ENCODE assay signal across 8 cellular contexts in genomic region chr5:68225188-68225910, GRCh38. TPM values are rescaled to one million over a fixed set of nuclear protein-coding genes. Genes with fewer than 3 reads are reported as not detected.
DNase-seq lines count a peak whose midpoint lies in the region; ATAC-seq and TF ChIP-seq lines count a peak whose summit lies in the region.

No MANE protein-coding gene starts in this region.

- POLR2A ChIA-PET in HEK293 (lab: Yijun Ruan, JAX), result interaction anchor here (3.0 kb wide), 1 partner anchor 10 kb away, joined by 19 read pairs; the partner anchor contains the start of gene PIK3R1
- POLR2A ChIA-PET in WTC11 (lab: Charles Lee), result interaction anchor here (0.6 kb wide), 1 partner anchor 780 kb away, joined by 7 read pairs; no protein-coding TSS in a partner anchor

- no peak overlapping the region for H3K4me3 ChIP-seq in HEK293 (ENCODE audit: low read depth, low read length)

- H3K4me1 ChIP-seq in HEK293 (ENCODE audit: control insufficient read depth, insufficient read depth, low read length), result peaks cover 10% of the 10 kb centered on the region

- peaks cover 3% of the 10 kb centered on the region; the same call in 1 of the 2 replicates for H3K9me3 Mint-ChIP-seq in WTC11
- peaks cover 0 to 4% of the 10 kb centered on the region in 2 donors for H3K9me3 Mint-ChIP-seq in stimulated activated naive CD8-positive, alpha-beta T cell treated with anti-CD3 and anti-CD28 coated beads, Interleukin-15, amount 100 ng/mL, for 72 hours

- H3K4me1 Mint-ChIP-seq in WTC11, result peaks cover 4% of the 10 kb centered on the region
- H3K4me1 Mint-ChIP-seq in stimulated activated naive CD8-positive, alpha-beta T cell treated with anti-CD3 and anti-CD28 coated beads, Interleukin-15, amount 100 ng/mL, for 72 hours, result peaks cover 90% of the 10 kb centered on the region

- H3K4me3 Mint-ChIP-seq in WTC11, result no peak overlapping the region
- H3K4me3 Mint-ChIP-seq in stimulated activated naive CD8-positive, alpha-beta T cell treated with anti-CD3 and anti-CD28 coated beads, Interleukin-15, amount 100 ng/mL, for 72 hours, result peak overlapping the region; percentile 8 to 32

- H3K36me3 ChIP-seq in HEK293 (ENCODE audit: control insufficient read depth in 2 of 2, insufficient read depth in 1 of 2, low read length in 2 of 2), result peaks cover 0 to 12% of the 10 kb centered on the region in 2 experiments; a peak in 2 of 3 replicates

- no peak overlapping the region for H3K27ac Mint-ChIP-seq in WTC11
- H3K27ac Mint-ChIP-seq in stimulated activated naive CD8-positive, alpha-beta T cell treated with anti-CD3 and anti-CD28 coated beads, Interleukin-15, amount 100 ng/mL, for 72 hours, result peak overlapping the region in 1 of 2 donors; percentile 70

- peaks cover 20% of the 10 kb centered on the region for H3K27me3 Mint-ChIP-seq in WTC11 (ENCODE audit: low read depth)
- H3K27me3 Mint-ChIP-seq in stimulated activated naive CD8-positive, alpha-beta T cell treated with anti-CD3 and anti-CD28 coated beads, Interleukin-15, amount 100 ng/mL, for 72 hours, result no peaks in the 10 kb centered on the region

- no peaks in the 10 kb centered on the region for H3K9me3 ChIP-seq in HEK293 (ENCODE audit: control insufficient read depth, insufficient read depth, low read depth, low read length)

- TF ChIP-seq CTCF in HEK293 (tag by site-specific recombination; IDR thresholded peaks at IDR 0.05) (no peak), WTC11 (IDR thresholded peaks at IDR 0.05) (no peak)

- no peak overlapping the region for H3K27ac ChIP-seq in HEK293 (ENCODE audit: extremely low read depth, low read depth, low read length)

- CTCF ChIA-PET in HEK293 (lab: Yijun Ruan, JAX), result interaction anchor here (1.5 kb wide), 1 partner anchor 9 kb away, joined by 3 read pairs; no protein-coding TSS in a partner anchor
- CTCF ChIA-PET in WTC11 (lab: Charles Lee), result no interaction called here

- peaks cover 8% of the 10 kb centered on the region for H3K36me3 Mint-ChIP-seq in WTC11

- no peak for DNase-seq in WTC11 (ENCODE audit: low spot score)
- DNase-seq in hepatic stellate cell (ENCODE audit: low spot score), result peak; percentile 39
- DNase-seq in stimulated activated naive CD8-positive, alpha-beta T cell treated with anti-CD3 and anti-CD28 coated beads, Interleukin-15, amount 100 ng/mL, for 72 hours, result no peak
- no peak for DNase-seq in activated CD4-positive, alpha-beta T cell treated with anti-CD3 and anti-CD28 coated beads for 1 hour
- DNase-seq in T-helper 1 cell, result no peak

- no peak for ATAC-seq in WTC11
- ATAC-seq in stimulated activated naive CD8-positive, alpha-beta T cell treated with anti-CD3 and anti-CD28 coated beads, Interleukin-15, amount 100 ng/mL, for 72 hours, result no peak
- ATAC-seq in HG03175 (IDR thresholded peaks at IDR 0.05; ENCODE audit: unreplicated experiment), result no peak
- ATAC-seq in GM18511 (IDR thresholded peaks at IDR 0.05; ENCODE audit: unreplicated experiment), result no peak

TF ChIP-seq in HEK293, 187 proteins besides CTCF, POLR2A, EP300 and RAD21 (continues in another document):
- TF ChIP-seq ZBTB48 (tag by site-specific recombination; IDR thresholded peaks at IDR 0.05) (peak; percentile 51; the same call in 1 of the 2 replicates), ZNF335 (tag by site-specific recombination; conservative IDR thresholded peaks at IDR 0.05) (peak; percentile 10; the same call in 1 of the 2 replicates), BCL6B (tag by site-specific recombination; IDR thresholded peaks at IDR 0.05) (peak; percentile 37; the same call in 1 of the 2 replicates), ZNF324 (tag by site-specific recombination; IDR thresholded peaks at IDR 0.05) (0 out of 2 replicates have a peak, but pooled peaks have one; percentile 43)

TF ChIP-seq in WTC11, 78 proteins besides CTCF, POLR2A, EP300 and RAD21:
- no peak for TF ChIP-seq SP1 (CRISPR knock-in tag; conservative IDR thresholded peaks at IDR 0.05)
- TF ChIP-seq ZNF281 (CRISPR knock-in tag; IDR thresholded peaks at IDR 0.05), result no peak
- no peak for TF ChIP-seq ERG (CRISPR knock-in tag; IDR thresholded peaks at IDR 0.05)
- TF ChIP-seq ATF1 (CRISPR knock-in tag; IDR thresholded peaks at IDR 0.05), result no peak
- TF ChIP-seq, protein P1, sequence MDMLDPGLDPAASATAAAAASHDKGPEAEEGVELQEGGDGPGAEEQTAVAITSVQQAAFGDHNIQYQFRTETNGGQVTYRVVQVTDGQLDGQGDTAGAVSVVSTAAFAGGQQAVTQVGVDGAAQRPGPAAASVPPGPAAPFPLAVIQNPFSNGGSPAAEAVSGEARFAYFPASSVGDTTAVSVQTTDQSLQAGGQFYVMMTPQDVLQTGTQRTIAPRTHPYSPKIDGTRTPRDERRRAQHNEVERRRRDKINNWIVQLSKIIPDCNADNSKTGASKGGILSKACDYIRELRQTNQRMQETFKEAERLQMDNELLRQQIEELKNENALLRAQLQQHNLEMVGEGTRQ (CRISPR knock-in tag; IDR thresholded peaks at IDR 0.05), result no peak
- peak; percentile 83 for TF ChIP-seq GABPB1 (CRISPR knock-in tag; IDR thresholded peaks at IDR 0.05)

RNA-seq across cellular contexts. Expression of gene PIK3R1, which starts 9.8 kb away (rescaled TPM):
- 10.1 to 11.3 TPM (median 11.1 TPM) in 3 replicates for total RNA-seq in WTC11 (2021)

Comparison
In these comparisons a context has a peak if more than half of its experiments do, and no peak if none do; other contexts are left out.
1. Of the 8 proteins assayed by ChIP-seq in both HEK293 and WTC11: peak only in HEK293: ZSCAN18; only in WTC11: none; in both: none; in neither: 7.